14 cellular contexts compared by ENCODE assay signal in the genomic region with DNA sequence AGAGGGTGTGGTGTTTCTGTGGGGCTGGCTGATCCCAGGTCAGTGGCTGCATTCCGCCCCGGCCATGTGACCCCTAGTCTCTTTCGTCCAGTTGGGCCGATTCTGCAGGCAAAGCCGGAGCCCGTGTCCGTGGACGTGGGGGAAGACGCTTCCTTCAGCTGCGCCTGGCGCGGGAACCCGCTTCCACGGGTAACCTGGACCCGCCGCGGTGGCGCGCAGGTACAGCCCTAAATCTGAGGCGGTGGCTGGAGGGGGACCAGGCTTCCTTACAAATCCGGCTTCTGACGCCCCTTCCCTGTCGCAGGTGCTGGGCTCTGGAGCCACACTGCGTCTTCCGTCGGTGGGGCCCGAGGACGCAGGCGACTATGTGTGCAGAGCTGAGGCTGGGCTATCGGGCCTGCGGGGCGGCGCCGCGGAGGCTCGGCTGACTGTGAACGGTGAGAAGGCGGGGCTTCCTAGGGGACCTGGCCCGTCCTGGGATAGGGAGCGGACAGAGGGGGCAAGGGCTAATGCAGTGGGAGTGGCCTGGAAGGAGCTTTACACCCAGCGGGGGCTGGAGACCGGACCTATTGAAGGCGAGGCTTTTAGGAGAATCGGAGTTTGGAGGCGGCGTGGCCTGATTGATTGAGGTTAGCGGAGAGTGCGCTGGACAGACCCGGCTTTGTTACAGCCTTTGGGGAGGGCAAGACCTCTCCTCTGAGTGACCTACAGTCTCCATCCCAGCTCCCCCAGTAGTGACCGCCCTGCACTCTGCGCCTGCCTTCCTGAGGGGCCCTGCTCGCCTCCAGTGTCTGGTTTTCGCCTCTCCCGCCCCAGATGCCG.
DNase-seq lines count a peak whose midpoint lies in the region; ATAC-seq lines count a peak whose summit lies in the region.
"Had no signal": no experiment of that assay in that cellular context is flagged by ENCODE, and none has a peak within 500 bp of the region (broad histone marks: within the 10 kb centered on the region; RNA-seq: fewer than 3 reads in every experiment).

No MANE protein-coding gene starts in this region.

- ATAC-seq in HG02840 (IDR thresholded peaks at IDR 0.05; ENCODE audit: low FRiP score, unreplicated experiment) = no peak
- ATAC-seq: esophagus mucosa, pancreas, T-cell had no signal

- DNase-seq in HuH-7.5 (ENCODE audit: low spot score) = peak; percentile 96
- peak; percentile 72 for DNase-seq in iPS DF 19.7 (ENCODE audit: low read depth, low spot score)
- DNase-seq in retina = peak; percentile 72
- no peak for DNase-seq in GM19238 (ENCODE audit: insufficient read length, low spot score)
- DNase-seq in medulla oblongata (ENCODE audit: extremely low spot score) = no peak
- DNase-seq: activated CD4-positive, alpha-beta T cell treated with anti-CD3 and anti-CD28 coated beads, Interleukin-2, amount 50 U/mL, for 1 hour; activated effector memory CD4-positive, alpha-beta T cell treated with Interleukin-2 at 50 U/mL for 16 hours; NCI-H2081 treated with DMSO at 0.1 percent for 48 hours; stimulated activated CD4-positive, alpha-beta T cell treated with anti-CD3 and anti-CD28 coated beads, Interleukin-2, amount 100 ng/mL, for 24 hours; stimulated activated naive CD4-positive, alpha-beta T cell treated with Interleukin-2 at 50 U/mL for 16 hours; T-cell had no signal

Comparison
In these comparisons a context has a peak if more than half of its experiments do, and no peak if none do; other contexts are left out.
1. DNase-seq: peak in HuH-7.5 (single experiment), iPS DF 19.7 (single experiment) and retina (single experiment); none in GM19238 (single experiment) and medulla oblongata (single experiment).